ENCODE assay signal across 18 cellular contexts in genomic region chr2:109468893-109469292, GRCh38.
DNase-seq lines count a peak whose midpoint lies in the region; ATAC-seq and TF ChIP-seq lines count a peak whose summit lies in the region.
"Had no signal": no experiment of that assay in that cellular context is flagged by ENCODE, and none has a peak within 500 bp of the region (broad histone marks: within the 10 kb centered on the region; RNA-seq: fewer than 3 reads in every experiment).

No MANE protein-coding gene starts in this region.

- no peaks in the 10 kb centered on the region for H3K27me3 Mint-ChIP-seq in naive thymus-derived CD8-positive, alpha-beta T cell

- TF ChIP-seq POLR2A in gastrocnemius medialis (IDR thresholded peaks at IDR 0.05), result no peak

- no peak overlapping the region for H2BK5ac ChIP-seq in mesenchymal stem cell (ENCODE audit: low read depth, low read length, poor library complexity, severe bottlenecking)

- H3K4me1 Mint-ChIP-seq in naive thymus-derived CD8-positive, alpha-beta T cell, result peaks cover 0 to 6% (median 3%) of the 10 kb centered on the region in 4 donors
- H3K4me1 Mint-ChIP-seq: CD8-positive, alpha-beta memory T cell had no signal

- H3K4me2 ChIP-seq in BLaER1 treated with 17β-estradiol and CSF1 and Interleukin-3, amounts not matched to agents 10 nM and 100 nM, result peak overlapping the region; percentile 73 to 97 (median 88)
- H3K4me2 ChIP-seq in Loucy (ENCODE audit: low read depth, low read length, poor library complexity, severe bottlenecking) (peak overlapping the region; percentile 71), mesenchymal stem cell (ENCODE audit: low read length, poor library complexity, severe bottlenecking) (no peak overlapping the region)
- H3K4me2 ChIP-seq: A549 had no signal

- POLR2A ChIA-PET in naive thymus-derived CD8-positive, alpha-beta T cell (lab: Charles Lee), result no interaction called here

- peaks cover 0 to 12% (median 7%) of the 10 kb centered on the region in 3 donors for H3K36me3 Mint-ChIP-seq in naive thymus-derived CD8-positive, alpha-beta T cell
- H3K36me3 Mint-ChIP-seq: CD8-positive, alpha-beta memory T cell had no signal

- no peak for DNase-seq in mesenchymal stem cell
- DNase-seq in gastrocnemius medialis, result peak; percentile 28 to 52
- no peak for DNase-seq in caudate nucleus (lab: John Stamatoyannopoulos, UW)
- DNase-seq in D341Med (ENCODE audit: low spot score), result no peak
- DNase-seq in naive thymus-derived CD8-positive, alpha-beta T cell, result no peak
- DNase-seq: CD8-positive, alpha-beta memory T cell; GM23248; NCI-H1105; NCI-H2081; NCI-H2171 treated with DMSO at 0.1 percent for 48 hours; NCI-H446; SHP77 had no signal

- no peak overlapping the region for H4K8ac ChIP-seq in mesenchymal stem cell (ENCODE audit: low read length)

- peaks cover 0 to 33% (median 16%) of the 10 kb centered on the region in 11 experiments; a peak in 13 of 22 replicates for H4K20me1 ChIP-seq in BLaER1 treated with 17β-estradiol and CSF1 and Interleukin-3, amounts not matched to agents 10 nM and 100 nM
- no peaks in the 10 kb centered on the region for H4K20me1 ChIP-seq in Loucy (ENCODE audit: insufficient read depth, low read length, poor library complexity, severe bottlenecking)

- peaks cover 0 to 8% (median 0%) of the 10 kb centered on the region in 11 experiments; a peak in 6 of 22 replicates for H3K9me3 ChIP-seq in BLaER1 treated with 17β-estradiol and CSF1 and Interleukin-3, amounts not matched to agents 10 nM and 100 nM (replicated peaks in 1 of 11)
- H3K9me3 ChIP-seq in Loucy (ENCODE audit: insufficient read depth, low read depth, low read length) (no peaks in the 10 kb centered on the region), mesenchymal stem cell (ENCODE audit: control insufficient read depth, low read length) (no peaks in the 10 kb centered on the region), gastrocnemius medialis (no peaks in the 10 kb centered on the region)
- H3K9me3 ChIP-seq: A549 had no signal

- TF ChIP-seq CTCF in Loucy (conservative IDR thresholded peaks at IDR 0.05; ENCODE audit: low read length), result no peak
- no peak for TF ChIP-seq CTCF in gastrocnemius medialis (IDR thresholded peaks at IDR 0.05 in 4 of 5, conservative IDR thresholded peaks at IDR 0.05 in 1 of 5)

- H3K4me3 Mint-ChIP-seq in naive thymus-derived CD8-positive, alpha-beta T cell, result no peak overlapping the region
- H3K4me3 Mint-ChIP-seq: CD8-positive, alpha-beta memory T cell had no signal

- intact Hi-C loops in gastrocnemius medialis (cut with DNase I; ENCODE audit: low total_unique reads), result no loop called here

- peak overlapping the region in 1 of 2 experiments; percentile 5 for H3K4ac ChIP-seq in mesenchymal stem cell (ENCODE audit: low read depth in 1 of 2, low read length in 2 of 2)

- H2BK12ac ChIP-seq in mesenchymal stem cell (ENCODE audit: low read length in 2 of 2), result peak overlapping the region; percentile 35 to 67

- H4K91ac ChIP-seq in mesenchymal stem cell (ENCODE audit: low read length), result peak overlapping the region; percentile 66

- H3K14ac ChIP-seq in mesenchymal stem cell (ENCODE audit: low read length in 2 of 2), result no peak overlapping the region

- in situ Hi-C loops in gastrocnemius medialis (cut with MboI; ENCODE audit: low sequenced_read_pairs in 4 of 4), result no loop called here

- 97% methylated on average over 7 of the region's 7 CpGs for WGBS in mesenchymal stem cell

- no peak overlapping the region for H3K4me3 ChIP-seq in BLaER1 treated with 17β-estradiol and CSF1 and Interleukin-3, amounts not matched to agents 10 nM and 100 nM
- no peak overlapping the region for H3K4me3 ChIP-seq in Loucy (ENCODE audit: low read length, poor library complexity, severe bottlenecking)
- H3K4me3 ChIP-seq in mesenchymal stem cell (ENCODE audit: insufficient read depth in 1 of 2, low read depth in 1 of 2, low read length in 2 of 2), result no peak overlapping the region
- no peak overlapping the region for H3K4me3 ChIP-seq in gastrocnemius medialis
- H3K4me3 ChIP-seq: A549, GM23248, SK-N-MC had no signal

- no peak overlapping the region for H2BK120ac ChIP-seq in mesenchymal stem cell (ENCODE audit: low read depth, low read length)

- no peaks in the 10 kb centered on the region for H3K79me1 ChIP-seq in mesenchymal stem cell (replicated peaks; ENCODE audit: low read length, poor library complexity, severe bottlenecking)

- ATAC-seq in gastrocnemius medialis, result peak; percentile 49 to 68
- ATAC-seq in naive thymus-derived CD8-positive, alpha-beta T cell, result no peak
- no peak for ATAC-seq in GM18867 (IDR thresholded peaks at IDR 0.05; ENCODE audit: unreplicated experiment)
- ATAC-seq: A549, HCT116 had no signal

- H3K27ac Mint-ChIP-seq in naive thymus-derived CD8-positive, alpha-beta T cell, result no peak overlapping the region
- H3K27ac Mint-ChIP-seq: CD8-positive, alpha-beta memory T cell had no signal

- H3K9me3 Mint-ChIP-seq in naive thymus-derived CD8-positive, alpha-beta T cell, result no peaks in the 10 kb centered on the region
- H3K9me3 Mint-ChIP-seq: CD8-positive, alpha-beta memory T cell had no signal

- peak overlapping the region in 1 of 2 experiments; percentile 48 for H3K23ac ChIP-seq in mesenchymal stem cell (ENCODE audit: low read length in 2 of 2)

- H3K4me1 ChIP-seq in BLaER1 treated with 17β-estradiol and CSF1 and Interleukin-3, amounts not matched to agents 10 nM and 100 nM, result peaks cover 71 to 83% (median 80%) of the 10 kb centered on the region in 10 experiments
- peaks cover 67% of the 10 kb centered on the region for H3K4me1 ChIP-seq in Loucy (ENCODE audit: insufficient read depth, low read length, poor library complexity, severe bottlenecking)
- H3K4me1 ChIP-seq in mesenchymal stem cell (ENCODE audit: control insufficient read depth, insufficient read depth, low read depth, low read length), result peaks cover 46% of the 10 kb centered on the region
- H3K4me1 ChIP-seq in gastrocnemius medialis, result peaks cover 19 to 29% of the 10 kb centered on the region in 2 donors

- H3K27ac ChIP-seq in BLaER1 treated with 17β-estradiol and CSF1 and Interleukin-3, amounts not matched to agents 10 nM and 100 nM, result peak overlapping the region in 3 of 11 experiments; percentile 63 to 75 (median 74); a peak in 5 of 22 replicates
- H3K27ac ChIP-seq in mesenchymal stem cell (ENCODE audit: low read length, poor library complexity, severe bottlenecking), result peak overlapping the region; percentile 52
- H3K27ac ChIP-seq in gastrocnemius medialis, result peak overlapping the region in 1 of 4 donors; percentile 62
- H3K27ac ChIP-seq in caudate nucleus (ENCODE audit: low read depth, low read length), result no peak overlapping the region
- H3K27ac ChIP-seq: A549, GM23248, SK-N-MC had no signal

- H3K18ac ChIP-seq in mesenchymal stem cell (ENCODE audit: low read depth in 1 of 2, low read length in 2 of 2), result peak overlapping the region in 1 of 2 experiments; percentile 67

- peaks cover 4% of the 10 kb centered on the region; the same call in 1 of the 2 replicates for H3F3A ChIP-seq in Loucy (ENCODE audit: low read depth)

- no peaks in the 10 kb centered on the region for H3K27me3 ChIP-seq in BLaER1 treated with 17β-estradiol and CSF1 and Interleukin-3, amounts not matched to agents 10 nM and 100 nM
- H3K27me3 ChIP-seq in Loucy (ENCODE audit: insufficient read depth, low read length, poor library complexity, severe bottlenecking) (no peaks in the 10 kb centered on the region), mesenchymal stem cell (ENCODE audit: control insufficient read depth in 1 of 2, insufficient read depth in 1 of 2, low read length in 2 of 2) (no peaks in the 10 kb centered on the region), gastrocnemius medialis (no peaks in the 10 kb centered on the region)

- H3K9ac ChIP-seq in BLaER1 treated with 17β-estradiol and CSF1 and Interleukin-3, amounts not matched to agents 10 nM and 100 nM, result peak overlapping the region in 1 of 11 experiments; percentile 3; a peak in 1 of 22 replicates
- peak overlapping the region; percentile 74 for H3K9ac ChIP-seq in Loucy (ENCODE audit: low read depth, low read length, poor library complexity, severe bottlenecking)
- no peak overlapping the region for H3K9ac ChIP-seq in mesenchymal stem cell (ENCODE audit: low read length)
- H3K9ac ChIP-seq: GM23248 had no signal

- H3K9me2 ChIP-seq in Loucy (replicated peaks; ENCODE audit: low read depth, low read length), result no peaks in the 10 kb centered on the region

- H2AFZ ChIP-seq in Loucy (ENCODE audit: low read length), result no peak overlapping the region
- H2AFZ ChIP-seq in mesenchymal stem cell (ENCODE audit: low read depth, low read length), result no peak overlapping the region
- H2AFZ ChIP-seq: GM23248 had no signal

- no peaks in the 10 kb centered on the region for H3K79me2 ChIP-seq in Loucy (ENCODE audit: insufficient read depth, low read length)

- H2AK5ac ChIP-seq in mesenchymal stem cell (ENCODE audit: low read length, severe bottlenecking), result peak overlapping the region; percentile 95

- no peak overlapping the region for H2BK15ac ChIP-seq in mesenchymal stem cell (ENCODE audit: low read depth, poor library complexity, severe bottlenecking)

- H3K36me3 ChIP-seq in BLaER1 treated with 17β-estradiol and CSF1 and Interleukin-3, amounts not matched to agents 10 nM and 100 nM, result peaks cover 0 to 27% (median 5%) of the 10 kb centered on the region in 11 experiments; a peak in 12 of 22 replicates
- no peaks in the 10 kb centered on the region for H3K36me3 ChIP-seq in Loucy (ENCODE audit: insufficient read depth, low read length)
- H3K36me3 ChIP-seq in mesenchymal stem cell (ENCODE audit: control insufficient read depth in 1 of 2, insufficient read depth in 2 of 2, low read depth in 1 of 2, low read length in 2 of 2), result no peaks in the 10 kb centered on the region
- H3K36me3 ChIP-seq in gastrocnemius medialis, result no peaks in the 10 kb centered on the region

Comparison
In these comparisons a context has a peak if more than half of its experiments do, and no peak if none do; other contexts are left out.
1. DNase-seq: peak in gastrocnemius medialis (2 of 2); none in mesenchymal stem cell (single experiment), caudate nucleus (0 of 61), D341Med (single experiment) and naive thymus-derived CD8-positive, alpha-beta T cell (0 of 10).
2. ATAC-seq: peak in gastrocnemius medialis (2 of 2); none in naive thymus-derived CD8-positive, alpha-beta T cell (0 of 2) and GM18867 (single experiment).